26 cellular contexts compared by ENCODE assay signal in the genomic region with DNA sequence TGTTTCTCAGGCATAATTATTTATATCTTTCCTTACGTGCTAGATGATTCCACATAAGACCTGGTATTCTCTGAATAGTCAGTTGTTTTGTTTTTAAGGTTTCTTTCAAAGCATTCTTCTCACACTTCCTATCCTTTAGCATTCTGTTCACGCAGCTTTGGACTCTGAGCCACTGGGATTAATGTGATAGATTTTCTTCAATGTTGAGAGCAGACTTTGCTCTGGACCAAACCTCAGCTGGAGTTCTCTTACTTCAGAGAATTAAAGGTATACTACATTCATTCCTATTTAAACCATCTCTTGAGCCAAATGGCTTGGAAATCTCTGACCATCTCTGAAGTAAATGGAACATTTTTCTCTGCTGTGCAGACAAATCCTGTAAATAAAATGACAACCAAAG.
DNase-seq lines count a peak whose midpoint lies in the region; ATAC-seq, FAIRE-seq and TF ChIP-seq lines count a peak whose summit lies in the region.
"Had no signal": no experiment of that assay in that cellular context is flagged by ENCODE, and none has a peak within 500 bp of the region (broad histone marks: within the 10 kb centered on the region; RNA-seq: fewer than 3 reads in every experiment).

No MANE protein-coding gene starts in this region.

- no peaks in the 10 kb centered on the region for H3K9me3 ChIP-seq in CD4-positive, alpha-beta memory T cell (ENCODE audit: control insufficient read depth in 1 of 2, low read length in 2 of 2)
- no peaks in the 10 kb centered on the region for H3K9me3 ChIP-seq in kidney (ENCODE audit: control insufficient read depth in 1 of 2, low read length in 2 of 2)
- H3K9me3 ChIP-seq: MG63 had no signal

- H3K36me3 Mint-ChIP-seq in CD4-positive, alpha-beta memory T cell, result peaks cover 64 to 87% of the 10 kb centered on the region in 2 donors
- H3K36me3 Mint-ChIP-seq in nephron (ENCODE audit: low read depth), result peaks cover 49% of the 10 kb centered on the region
- H3K36me3 Mint-ChIP-seq: WTC11 had no signal

- no peak for FAIRE-seq in kidney (lab: Jason Lieb, UNC)
- FAIRE-seq: endothelial cell of umbilical vein, GM19239, H54, K562 had no signal

- no peaks in the 10 kb centered on the region for H3K27me3 ChIP-seq in CD4-positive, alpha-beta memory T cell (ENCODE audit: insufficient read depth, low read length)
- H3K27me3 ChIP-seq: MG63 had no signal

- peaks cover 38 to 67% (median 47%) of the 10 kb centered on the region in 4 donors for H3K4me1 Mint-ChIP-seq in CD4-positive, alpha-beta memory T cell
- H3K4me1 Mint-ChIP-seq in nephron, result peaks cover 59% of the 10 kb centered on the region

- H3K4me1 ChIP-seq in CD4-positive, alpha-beta memory T cell (ENCODE audit: insufficient read depth, low read length), result peaks cover 51% of the 10 kb centered on the region
- peaks cover 3 to 14% of the 10 kb centered on the region in 2 donors for H3K4me1 ChIP-seq in kidney (ENCODE audit: control insufficient read depth in 1 of 2, insufficient read depth in 1 of 2, low read depth in 1 of 2, low read length in 2 of 2)

- CTCF ChIA-PET in CD4-positive, alpha-beta memory T cell (lab: Charles Lee; ENCODE audit: partially characterized antibody), result interaction anchor here (1.2 kb wide), 1 partner anchor 417 kb away, joined by 4 read pairs; a partner anchor contains a TSS

- no peak for DNase-seq in CD4-positive, alpha-beta memory T cell
- DNase-seq in NCI-H82 treated with DMSO at 0.1 percent for 48 hours (lab: John Stamatoyannopoulos, UW; ENCODE audit: unreplicated experiment) (peak; percentile 43), kidney (no peak), omental fat pad (ENCODE audit: low spot score) (no peak), HCEC 1CT (no peak)
- DNase-seq: activated CD8-positive, alpha-beta memory T cell treated with anti-CD3 and anti-CD28 coated beads, Interleukin-2, amount 50 U/mL, for 48 hours; C1 segment of cervical spinal cord; dermis blood vessel endothelial cell; DND-41; MG63; NCI-H2029 treated with DMSO at 0.1 percent for 48 hours; NCI-H226; NCI-H69; retina; SIG-M5; T1000; trophoblast cell had no signal

- peak overlapping the region in 2 of 8 donors; percentile 4 to 38 for H3K4me3 Mint-ChIP-seq in CD4-positive, alpha-beta memory T cell
- peak overlapping the region in 1 of 3 experiments; percentile 52 for H3K4me3 Mint-ChIP-seq in nephron
- H3K4me3 Mint-ChIP-seq: central memory CD8-positive, alpha-beta T cell; WTC11 had no signal

- no peak overlapping the region for H3K9ac ChIP-seq in kidney (ENCODE audit: low read length in 2 of 2)

- TF ChIP-seq CTCF in kidney (IDR thresholded peaks at IDR 0.05; ENCODE audit: borderline replicate concordance, extremely low read depth, insufficient read depth) (no peak), nephron (IDR thresholded peaks at IDR 0.05; ENCODE audit: unreplicated experiment in 3 of 3) (no peak), omental fat pad (IDR thresholded peaks at IDR 0.05) (no peak)

- peak overlapping the region in 6 of 7 donors; percentile 5 to 81 (median 61) for H3K27ac Mint-ChIP-seq in CD4-positive, alpha-beta memory T cell
- H3K27ac Mint-ChIP-seq in nephron, result peak overlapping the region; percentile 69 to 87 (median 86)
- H3K27ac Mint-ChIP-seq: WTC11 had no signal

- H3K36me3 ChIP-seq in CD4-positive, alpha-beta memory T cell (ENCODE audit: insufficient read depth, low read length), result peaks cover 43% of the 10 kb centered on the region
- peaks cover 3% of the 10 kb centered on the region in 2 donors for H3K36me3 ChIP-seq in kidney (ENCODE audit: control insufficient read depth in 1 of 2, insufficient read depth in 2 of 2, low read length in 2 of 2)
- H3K36me3 ChIP-seq: MG63 had no signal

- no peak overlapping the region for H3K4me3 ChIP-seq in CD4-positive, alpha-beta memory T cell (ENCODE audit: low read length in 2 of 2)
- H3K4me3 ChIP-seq in kidney (ENCODE audit: low read length in 2 of 2), result peak overlapping the region; percentile 16 to 60
- H3K4me3 ChIP-seq: K562, MG63, smooth muscle cell had no signal

- POLR2A ChIA-PET in CD4-positive, alpha-beta memory T cell (lab: Charles Lee; ENCODE audit: partially characterized antibody), result interaction anchor here (1.1 to 1.4 kb wide), 4 partner anchors 9 to 14 kb away, joined by 3 read pairs; no protein-coding TSS in a partner anchor

- ATAC-seq in omental fat pad (ENCODE audit: low FRiP score) (no peak), HG03354 (IDR thresholded peaks at IDR 0.05; ENCODE audit: poor library complexity, severe bottlenecking, unreplicated experiment) (no peak)
- ATAC-seq: K562, WTC11 had no signal

- H3K9me3 Mint-ChIP-seq in CD4-positive, alpha-beta memory T cell, result no peaks in the 10 kb centered on the region
- H3K9me3 Mint-ChIP-seq in nephron, result no peaks in the 10 kb centered on the region
- H3K9me3 Mint-ChIP-seq: central memory CD8-positive, alpha-beta T cell; WTC11 had no signal

- intact Hi-C loops in CD4-positive, alpha-beta memory T cell (cut with micrococcal nuclease), result no loop called here
- intact Hi-C loops in kidney (cut with DNase I), result no loop called here

- H3K27me3 Mint-ChIP-seq in CD4-positive, alpha-beta memory T cell, result no peaks in the 10 kb centered on the region
- H3K27me3 Mint-ChIP-seq in nephron (ENCODE audit: low read depth), result no peaks in the 10 kb centered on the region
- H3K27me3 Mint-ChIP-seq: central memory CD8-positive, alpha-beta T cell had no signal

- no peak overlapping the region for H3K27ac ChIP-seq in CD4-positive, alpha-beta memory T cell (ENCODE audit: low read depth, low read length)
- no peak overlapping the region for H3K27ac ChIP-seq in kidney (ENCODE audit: low read depth in 2 of 2, low read length in 2 of 2)

Comparison
In these comparisons a context has a peak if more than half of its experiments do, and no peak if none do; other contexts are left out.
1. H3K4me3 ChIP-seq: peak in kidney (2 of 2); none in CD4-positive, alpha-beta memory T cell (0 of 2).